In the genomic region with DNA sequence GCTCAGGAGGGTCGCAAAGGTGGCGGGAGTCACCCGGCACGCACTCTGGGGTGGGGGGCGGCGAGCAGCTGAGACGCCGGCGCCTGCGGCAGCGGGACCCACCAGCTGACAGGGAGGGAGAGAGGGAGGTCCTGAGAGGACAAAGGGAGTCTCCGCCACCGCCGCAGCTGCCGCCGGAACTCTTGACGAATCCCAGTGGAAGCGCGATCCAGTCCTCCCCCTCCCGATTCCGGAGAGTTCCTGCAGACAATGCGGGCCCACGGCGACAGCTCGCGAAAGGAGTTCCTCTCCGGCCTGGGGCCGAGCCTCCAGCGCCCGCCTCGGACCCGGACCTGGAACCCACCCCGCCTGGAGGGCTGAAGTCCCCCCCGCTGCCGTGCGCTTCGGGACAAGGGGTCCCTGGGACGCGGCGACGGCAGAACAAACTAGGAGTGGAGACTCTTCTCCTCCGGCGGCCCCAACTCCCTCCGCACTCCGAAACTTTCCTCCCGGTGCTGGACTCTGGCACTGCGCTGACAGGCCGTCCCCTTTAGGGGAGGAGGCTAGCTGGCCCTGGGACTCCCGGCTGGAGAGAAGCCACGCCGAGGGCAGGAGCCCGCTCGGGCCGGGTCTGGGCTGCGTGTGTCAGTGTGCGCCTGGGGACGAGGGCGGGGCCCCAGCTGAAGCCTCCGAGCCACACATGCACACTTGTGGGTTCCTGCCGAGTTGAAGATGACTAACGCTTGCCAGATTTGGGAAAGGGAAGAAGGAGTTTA, we compare ENCODE assay signal across 1 cellular context.
TF ChIP-seq lines count a peak whose summit lies in the region.

A gene (minus strand): TSS at position 623 of the 755 bp plus-strand sequence. CDS start 669 bp downstream, outside the sequence.

TF ChIP-seq in HepG2, 621 proteins besides CTCF, POLR2A, EP300 and RAD21 (continued from another document and continues in another):
- TF ChIP-seq AGO1 (IDR thresholded peaks at IDR 0.05; ENCODE audit: low read depth, low read length, poor library complexity, severe bottlenecking), result no peak
- TF ChIP-seq CBX5 (CRISPR knock-in tag; IDR thresholded peaks at IDR 0.05; ENCODE audit: borderline replicate concordance), result no peak
- TF ChIP-seq ELF1 (CRISPR knock-in tag; IDR thresholded peaks at IDR 0.05), result no peak; the same call in none of the 2 replicates
- TF ChIP-seq, protein P1, sequence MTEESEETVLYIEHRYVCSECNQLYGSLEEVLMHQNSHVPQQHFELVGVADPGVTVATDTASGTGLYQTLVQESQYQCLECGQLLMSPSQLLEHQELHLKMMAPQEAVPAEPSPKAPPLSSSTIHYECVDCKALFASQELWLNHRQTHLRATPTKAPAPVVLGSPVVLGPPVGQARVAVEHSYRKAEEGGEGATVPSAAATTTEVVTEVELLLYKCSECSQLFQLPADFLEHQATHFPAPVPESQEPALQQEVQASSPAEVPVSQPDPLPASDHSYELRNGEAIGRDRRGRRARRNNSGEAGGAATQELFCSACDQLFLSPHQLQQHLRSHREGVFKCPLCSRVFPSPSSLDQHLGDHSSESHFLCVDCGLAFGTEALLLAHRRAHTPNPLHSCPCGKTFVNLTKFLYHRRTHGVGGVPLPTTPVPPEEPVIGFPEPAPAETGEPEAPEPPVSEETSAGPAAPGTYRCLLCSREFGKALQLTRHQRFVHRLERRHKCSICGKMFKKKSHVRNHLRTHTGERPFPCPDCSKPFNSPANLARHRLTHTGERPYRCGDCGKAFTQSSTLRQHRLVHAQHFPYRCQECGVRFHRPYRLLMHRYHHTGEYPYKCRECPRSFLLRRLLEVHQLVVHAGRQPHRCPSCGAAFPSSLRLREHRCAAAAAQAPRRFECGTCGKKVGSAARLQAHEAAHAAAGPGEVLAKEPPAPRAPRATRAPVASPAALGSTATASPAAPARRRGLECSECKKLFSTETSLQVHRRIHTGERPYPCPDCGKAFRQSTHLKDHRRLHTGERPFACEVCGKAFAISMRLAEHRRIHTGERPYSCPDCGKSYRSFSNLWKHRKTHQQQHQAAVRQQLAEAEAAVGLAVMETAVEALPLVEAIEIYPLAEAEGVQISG (CRISPR knock-in tag; IDR thresholded peaks at IDR 0.05), result peak; percentile 50
- TF ChIP-seq ZNF235 (CRISPR knock-in tag; IDR thresholded peaks at IDR 0.05; ENCODE audit: borderline replicate concordance), result no peak
- TF ChIP-seq, protein P2, sequence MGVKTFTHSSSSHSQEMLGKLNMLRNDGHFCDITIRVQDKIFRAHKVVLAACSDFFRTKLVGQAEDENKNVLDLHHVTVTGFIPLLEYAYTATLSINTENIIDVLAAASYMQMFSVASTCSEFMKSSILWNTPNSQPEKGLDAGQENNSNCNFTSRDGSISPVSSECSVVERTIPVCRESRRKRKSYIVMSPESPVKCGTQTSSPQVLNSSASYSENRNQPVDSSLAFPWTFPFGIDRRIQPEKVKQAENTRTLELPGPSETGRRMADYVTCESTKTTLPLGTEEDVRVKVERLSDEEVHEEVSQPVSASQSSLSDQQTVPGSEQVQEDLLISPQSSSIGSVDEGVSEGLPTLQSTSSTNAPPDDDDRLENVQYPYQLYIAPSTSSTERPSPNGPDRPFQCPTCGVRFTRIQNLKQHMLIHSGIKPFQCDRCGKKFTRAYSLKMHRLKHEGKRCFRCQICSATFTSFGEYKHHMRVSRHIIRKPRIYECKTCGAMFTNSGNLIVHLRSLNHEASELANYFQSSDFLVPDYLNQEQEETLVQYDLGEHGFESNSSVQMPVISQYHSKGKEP (CRISPR knock-in tag; IDR thresholded peaks at IDR 0.05), result no peak
- TF ChIP-seq, protein P3, sequence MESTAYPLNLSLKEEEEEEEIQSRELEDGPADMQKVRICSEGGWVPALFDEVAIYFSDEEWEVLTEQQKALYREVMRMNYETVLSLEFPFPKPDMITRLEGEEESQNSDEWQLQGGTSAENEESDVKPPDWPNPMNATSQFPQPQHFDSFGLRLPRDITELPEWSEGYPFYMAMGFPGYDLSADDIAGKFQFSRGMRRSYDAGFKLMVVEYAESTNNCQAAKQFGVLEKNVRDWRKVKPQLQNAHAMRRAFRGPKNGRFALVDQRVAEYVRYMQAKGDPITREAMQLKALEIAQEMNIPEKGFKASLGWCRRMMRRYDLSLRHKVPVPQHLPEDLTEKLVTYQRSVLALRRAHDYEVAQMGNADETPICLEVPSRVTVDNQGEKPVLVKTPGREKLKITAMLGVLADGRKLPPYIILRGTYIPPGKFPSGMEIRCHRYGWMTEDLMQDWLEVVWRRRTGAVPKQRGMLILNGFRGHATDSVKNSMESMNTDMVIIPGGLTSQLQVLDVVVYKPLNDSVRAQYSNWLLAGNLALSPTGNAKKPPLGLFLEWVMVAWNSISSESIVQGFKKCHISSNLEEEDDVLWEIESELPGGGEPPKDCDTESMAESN (CRISPR knock-in tag; conservative IDR thresholded peaks at IDR 0.05), result peak; percentile 90
- no peak; the same call in 1 of the 2 replicates for TF ChIP-seq ZNF446 (CRISPR knock-in tag; IDR thresholded peaks at IDR 0.05)
- TF ChIP-seq EHMT2 (IDR thresholded peaks at IDR 0.05; ENCODE audit: borderline replicate concordance, low read depth, low read length), result no peak
- TF ChIP-seq, protein P4, sequence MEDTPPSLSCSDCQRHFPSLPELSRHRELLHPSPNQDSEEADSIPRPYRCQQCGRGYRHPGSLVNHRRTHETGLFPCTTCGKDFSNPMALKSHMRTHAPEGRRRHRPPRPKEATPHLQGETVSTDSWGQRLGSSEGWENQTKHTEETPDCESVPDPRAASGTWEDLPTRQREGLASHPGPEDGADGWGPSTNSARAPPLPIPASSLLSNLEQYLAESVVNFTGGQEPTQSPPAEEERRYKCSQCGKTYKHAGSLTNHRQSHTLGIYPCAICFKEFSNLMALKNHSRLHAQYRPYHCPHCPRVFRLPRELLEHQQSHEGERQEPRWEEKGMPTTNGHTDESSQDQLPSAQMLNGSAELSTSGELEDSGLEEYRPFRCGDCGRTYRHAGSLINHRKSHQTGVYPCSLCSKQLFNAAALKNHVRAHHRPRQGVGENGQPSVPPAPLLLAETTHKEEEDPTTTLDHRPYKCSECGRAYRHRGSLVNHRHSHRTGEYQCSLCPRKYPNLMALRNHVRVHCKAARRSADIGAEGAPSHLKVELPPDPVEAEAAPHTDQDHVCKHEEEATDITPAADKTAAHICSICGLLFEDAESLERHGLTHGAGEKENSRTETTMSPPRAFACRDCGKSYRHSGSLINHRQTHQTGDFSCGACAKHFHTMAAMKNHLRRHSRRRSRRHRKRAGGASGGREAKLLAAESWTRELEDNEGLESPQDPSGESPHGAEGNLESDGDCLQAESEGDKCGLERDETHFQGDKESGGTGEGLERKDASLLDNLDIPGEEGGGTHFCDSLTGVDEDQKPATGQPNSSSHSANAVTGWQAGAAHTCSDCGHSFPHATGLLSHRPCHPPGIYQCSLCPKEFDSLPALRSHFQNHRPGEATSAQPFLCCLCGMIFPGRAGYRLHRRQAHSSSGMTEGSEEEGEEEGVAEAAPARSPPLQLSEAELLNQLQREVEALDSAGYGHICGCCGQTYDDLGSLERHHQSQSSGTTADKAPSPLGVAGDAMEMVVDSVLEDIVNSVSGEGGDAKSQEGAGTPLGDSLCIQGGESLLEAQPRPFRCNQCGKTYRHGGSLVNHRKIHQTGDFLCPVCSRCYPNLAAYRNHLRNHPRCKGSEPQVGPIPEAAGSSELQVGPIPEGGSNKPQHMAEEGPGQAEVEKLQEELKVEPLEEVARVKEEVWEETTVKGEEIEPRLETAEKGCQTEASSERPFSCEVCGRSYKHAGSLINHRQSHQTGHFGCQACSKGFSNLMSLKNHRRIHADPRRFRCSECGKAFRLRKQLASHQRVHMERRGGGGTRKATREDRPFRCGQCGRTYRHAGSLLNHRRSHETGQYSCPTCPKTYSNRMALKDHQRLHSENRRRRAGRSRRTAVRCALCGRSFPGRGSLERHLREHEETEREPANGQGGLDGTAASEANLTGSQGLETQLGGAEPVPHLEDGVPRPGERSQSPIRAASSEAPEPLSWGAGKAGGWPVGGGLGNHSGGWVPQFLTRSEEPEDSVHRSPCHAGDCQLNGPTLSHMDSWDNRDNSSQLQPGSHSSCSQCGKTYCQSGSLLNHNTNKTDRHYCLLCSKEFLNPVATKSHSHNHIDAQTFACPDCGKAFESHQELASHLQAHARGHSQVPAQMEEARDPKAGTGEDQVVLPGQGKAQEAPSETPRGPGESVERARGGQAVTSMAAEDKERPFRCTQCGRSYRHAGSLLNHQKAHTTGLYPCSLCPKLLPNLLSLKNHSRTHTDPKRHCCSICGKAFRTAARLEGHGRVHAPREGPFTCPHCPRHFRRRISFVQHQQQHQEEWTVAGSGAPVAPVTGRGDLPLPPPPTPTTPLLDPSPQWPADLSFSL (CRISPR knock-in tag; IDR thresholded peaks at IDR 0.05), result 0 out of 2 replicates have a peak, but pooled peaks have one; percentile 22
- TF ChIP-seq KDM6A (CRISPR knock-in tag; IDR thresholded peaks at IDR 0.05; ENCODE audit: low read depth), result no peak
- TF ChIP-seq ZNF317 (CRISPR knock-in tag; IDR thresholded peaks at IDR 0.05), result peak; percentile 32; the same call in 1 of the 2 replicates
- TF ChIP-seq, protein P5, sequence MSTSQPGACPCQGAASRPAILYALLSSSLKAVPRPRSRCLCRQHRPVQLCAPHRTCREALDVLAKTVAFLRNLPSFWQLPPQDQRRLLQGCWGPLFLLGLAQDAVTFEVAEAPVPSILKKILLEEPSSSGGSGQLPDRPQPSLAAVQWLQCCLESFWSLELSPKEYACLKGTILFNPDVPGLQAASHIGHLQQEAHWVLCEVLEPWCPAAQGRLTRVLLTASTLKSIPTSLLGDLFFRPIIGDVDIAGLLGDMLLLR (CRISPR knock-in tag; IDR thresholded peaks at IDR 0.05), result no peak
- TF ChIP-seq SOX5 (CRISPR knock-in tag; IDR thresholded peaks at IDR 0.05; ENCODE audit: borderline replicate concordance), result no peak; the same call in 1 of the 2 replicates
- TF ChIP-seq, protein P6, sequence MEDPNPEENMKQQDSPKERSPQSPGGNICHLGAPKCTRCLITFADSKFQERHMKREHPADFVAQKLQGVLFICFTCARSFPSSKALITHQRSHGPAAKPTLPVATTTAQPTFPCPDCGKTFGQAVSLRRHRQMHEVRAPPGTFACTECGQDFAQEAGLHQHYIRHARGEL (CRISPR knock-in tag; IDR thresholded peaks at IDR 0.05), result no peak
- TF ChIP-seq DR1 (CRISPR knock-in tag; IDR thresholded peaks at IDR 0.05), result no peak
- no peak; the same call in 1 of the 2 replicates for TF ChIP-seq BCL6 (CRISPR knock-in tag; IDR thresholded peaks at IDR 0.05)
- TF ChIP-seq, protein P7, sequence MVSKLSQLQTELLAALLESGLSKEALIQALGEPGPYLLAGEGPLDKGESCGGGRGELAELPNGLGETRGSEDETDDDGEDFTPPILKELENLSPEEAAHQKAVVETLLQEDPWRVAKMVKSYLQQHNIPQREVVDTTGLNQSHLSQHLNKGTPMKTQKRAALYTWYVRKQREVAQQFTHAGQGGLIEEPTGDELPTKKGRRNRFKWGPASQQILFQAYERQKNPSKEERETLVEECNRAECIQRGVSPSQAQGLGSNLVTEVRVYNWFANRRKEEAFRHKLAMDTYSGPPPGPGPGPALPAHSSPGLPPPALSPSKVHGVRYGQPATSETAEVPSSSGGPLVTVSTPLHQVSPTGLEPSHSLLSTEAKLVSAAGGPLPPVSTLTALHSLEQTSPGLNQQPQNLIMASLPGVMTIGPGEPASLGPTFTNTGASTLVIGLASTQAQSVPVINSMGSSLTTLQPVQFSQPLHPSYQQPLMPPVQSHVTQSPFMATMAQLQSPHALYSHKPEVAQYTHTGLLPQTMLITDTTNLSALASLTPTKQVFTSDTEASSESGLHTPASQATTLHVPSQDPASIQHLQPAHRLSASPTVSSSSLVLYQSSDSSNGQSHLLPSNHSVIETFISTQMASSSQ (IDR thresholded peaks at IDR 0.05; ENCODE audit: low read depth), result no peak
- TF ChIP-seq, protein P7 (CRISPR knock-in tag; IDR thresholded peaks at IDR 0.05; ENCODE audit: borderline replicate concordance), result no peak; the same call in 1 of the 2 replicates
- 0 out of 2 replicates have a peak, but pooled peaks have one; percentile 25 for TF ChIP-seq FOXA3 (CRISPR knock-in tag; IDR thresholded peaks at IDR 0.05)
- peak; percentile 65; the same call in 1 of the 2 replicates for TF ChIP-seq ZNF670 (CRISPR knock-in tag; IDR thresholded peaks at IDR 0.05; ENCODE audit: borderline replicate concordance)
- no peak for TF ChIP-seq SALL1 (CRISPR knock-in tag; IDR thresholded peaks at IDR 0.05)
- TF ChIP-seq TCF12 (IDR thresholded peaks at IDR 0.05), result no peak
- TF ChIP-seq TCF12 (CRISPR knock-in tag; IDR thresholded peaks at IDR 0.05), result 0 out of 2 replicates have a peak, but pooled peaks have one; percentile 29
- no peak for TF ChIP-seq ADNP (CRISPR knock-in tag; IDR thresholded peaks at IDR 0.05)
- TF ChIP-seq CHD4 (IDR thresholded peaks at IDR 0.05; ENCODE audit: borderline replicate concordance, low read length), result no peak
- TF ChIP-seq ZNF713 (CRISPR knock-in tag; IDR thresholded peaks at IDR 0.05), result no peak
- TF ChIP-seq, protein P8, sequence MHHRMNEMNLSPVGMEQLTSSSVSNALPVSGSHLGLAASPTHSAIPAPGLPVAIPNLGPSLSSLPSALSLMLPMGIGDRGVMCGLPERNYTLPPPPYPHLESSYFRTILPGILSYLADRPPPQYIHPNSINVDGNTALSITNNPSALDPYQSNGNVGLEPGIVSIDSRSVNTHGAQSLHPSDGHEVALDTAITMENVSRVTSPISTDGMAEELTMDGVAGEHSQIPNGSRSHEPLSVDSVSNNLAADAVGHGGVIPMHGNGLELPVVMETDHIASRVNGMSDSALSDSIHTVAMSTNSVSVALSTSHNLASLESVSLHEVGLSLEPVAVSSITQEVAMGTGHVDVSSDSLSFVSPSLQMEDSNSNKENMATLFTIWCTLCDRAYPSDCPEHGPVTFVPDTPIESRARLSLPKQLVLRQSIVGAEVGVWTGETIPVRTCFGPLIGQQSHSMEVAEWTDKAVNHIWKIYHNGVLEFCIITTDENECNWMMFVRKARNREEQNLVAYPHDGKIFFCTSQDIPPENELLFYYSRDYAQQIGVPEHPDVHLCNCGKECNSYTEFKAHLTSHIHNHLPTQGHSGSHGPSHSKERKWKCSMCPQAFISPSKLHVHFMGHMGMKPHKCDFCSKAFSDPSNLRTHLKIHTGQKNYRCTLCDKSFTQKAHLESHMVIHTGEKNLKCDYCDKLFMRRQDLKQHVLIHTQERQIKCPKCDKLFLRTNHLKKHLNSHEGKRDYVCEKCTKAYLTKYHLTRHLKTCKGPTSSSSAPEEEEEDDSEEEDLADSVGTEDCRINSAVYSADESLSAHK (CRISPR knock-in tag; IDR thresholded peaks at IDR 0.05; ENCODE audit: borderline replicate concordance), result no peak
- no peak for TF ChIP-seq ZNF253 (CRISPR knock-in tag; IDR thresholded peaks at IDR 0.05; ENCODE audit: borderline replicate concordance)
- TF ChIP-seq FOXC1 (CRISPR knock-in tag; IDR thresholded peaks at IDR 0.05; ENCODE audit: borderline replicate concordance), result no peak
- TF ChIP-seq ZNF556 (CRISPR knock-in tag; IDR thresholded peaks at IDR 0.05; ENCODE audit: borderline replicate concordance), result no peak
- TF ChIP-seq ZNF335 (CRISPR knock-in tag; IDR thresholded peaks at IDR 0.05), result no peak
- TF ChIP-seq U2AF1 (optimal IDR thresholded peaks at IDR 0.05; ENCODE audit: low read depth, low read length), result no peak
